Comparison of ENCODE assay signal across 11 cellular contexts in genomic region chr5:76710991-76711390, GRCh38. TPM values are rescaled to one million over a fixed set of nuclear protein-coding genes. Genes with fewer than 3 reads are reported as not detected.
DNase-seq lines count a peak whose midpoint lies in the region; ATAC-seq, FAIRE-seq and TF ChIP-seq lines count a peak whose summit lies in the region.
"Had no signal": no experiment of that assay in that cellular context is flagged by ENCODE, and none has a peak within 500 bp of the region (broad histone marks: within the 10 kb centered on the region; RNA-seq: fewer than 3 reads in every experiment).

No MANE protein-coding gene starts in this region.

- no peak overlapping the region for H3K9ac ChIP-seq in astrocyte (ENCODE audit: low read length)

- peak overlapping the region; percentile 1 for H3K4me2 ChIP-seq in astrocyte (ENCODE audit: low read length)

- no peaks in the 10 kb centered on the region for H3K36me3 Mint-ChIP-seq in astrocyte (ENCODE audit: low read depth, unreplicated experiment)
- peaks cover 14% of the 10 kb centered on the region for H3K36me3 Mint-ChIP-seq in CD8-positive, alpha-beta T cell

- peaks cover 35% of the 10 kb centered on the region for H3K4me1 Mint-ChIP-seq in stimulated activated naive CD8-positive, alpha-beta T cell treated with anti-CD3 and anti-CD28 coated beads, Interleukin-15, amount 100 ng/mL, for 72 hours
- H3K4me1 Mint-ChIP-seq in astrocyte (ENCODE audit: low read depth, unreplicated experiment), result peaks cover 39% of the 10 kb centered on the region
- peaks cover 16% of the 10 kb centered on the region for H3K4me1 Mint-ChIP-seq in CD8-positive, alpha-beta T cell (ENCODE audit: low read depth)
- H3K4me1 Mint-ChIP-seq: nephron had no signal

- no peak overlapping the region for H2AFZ ChIP-seq in astrocyte (ENCODE audit: low read depth, low read length)

- ATAC-seq in stimulated activated naive CD8-positive, alpha-beta T cell treated with anti-CD3 and anti-CD28 coated beads, Interleukin-15, amount 100 ng/mL, for 72 hours, result peak; percentile 54
- no peak for ATAC-seq in stimulated activated naive CD8-positive, alpha-beta T cell treated with anti-CD3 and anti-CD28 coated beads, Interleukin-15, Interleukin-2, amounts not matched to agents 100 U/mL and 50 U/mL, for 24 hours
- ATAC-seq in HG03469 (IDR thresholded peaks at IDR 0.05; ENCODE audit: unreplicated experiment), result peak; percentile 49
- no peak for ATAC-seq in CD8-positive, alpha-beta T cell
- no peak for ATAC-seq in psoas muscle
- no peak for ATAC-seq in GM21367 (IDR thresholded peaks at IDR 0.05; ENCODE audit: unreplicated experiment)

- H3K36me3 ChIP-seq in astrocyte (ENCODE audit: insufficient read depth, low read length), result no peaks in the 10 kb centered on the region
- H3K36me3 ChIP-seq in CD8-positive, alpha-beta T cell (ENCODE audit: insufficient read depth, low read length), result no peaks in the 10 kb centered on the region
- H3K36me3 ChIP-seq in psoas muscle (ENCODE audit: insufficient read depth in 1 of 2, low read depth in 1 of 2), result no peaks in the 10 kb centered on the region

- peak overlapping the region in 1 of 2 donors; percentile 46 for H3K4me3 Mint-ChIP-seq in stimulated activated naive CD8-positive, alpha-beta T cell treated with anti-CD3 and anti-CD28 coated beads, Interleukin-15, amount 100 ng/mL, for 72 hours
- no peak overlapping the region for H3K4me3 Mint-ChIP-seq in astrocyte (ENCODE audit: unreplicated experiment)
- no peak overlapping the region for H3K4me3 Mint-ChIP-seq in CD8-positive, alpha-beta T cell

- H4K20me1 ChIP-seq in astrocyte (ENCODE audit: insufficient read depth, low read length), result no peaks in the 10 kb centered on the region

- TF ChIP-seq CTCF in astrocyte (IDR thresholded peaks at IDR 0.05; ENCODE audit: insufficient read depth, low read depth, low read length) (no peak), psoas muscle (IDR thresholded peaks at IDR 0.05) (no peak)
- no peak for TF ChIP-seq CTCF in CD8-positive, alpha-beta T cell (IDR thresholded peaks at IDR 0.05)

- H3K27ac ChIP-seq in astrocyte (ENCODE audit: low read depth, low read length) (no peak overlapping the region), psoas muscle (no peak overlapping the region)
- no peak overlapping the region for H3K27ac ChIP-seq in CD8-positive, alpha-beta T cell (ENCODE audit: low read depth, low read length)

- peak overlapping the region in 1 of 2 donors; percentile 63 for H3K27ac Mint-ChIP-seq in stimulated activated naive CD8-positive, alpha-beta T cell treated with anti-CD3 and anti-CD28 coated beads, Interleukin-15, amount 100 ng/mL, for 72 hours
- peak overlapping the region; percentile 80 for H3K27ac Mint-ChIP-seq in astrocyte (ENCODE audit: unreplicated experiment)
- H3K27ac Mint-ChIP-seq in CD8-positive, alpha-beta T cell, result no peak overlapping the region
- H3K27ac Mint-ChIP-seq: nephron had no signal

- CTCF ChIA-PET in CD8-positive, alpha-beta T cell (lab: Charles Lee), result interaction anchor here (3.0 kb wide), 1 partner anchor 63 kb away, joined by 17 read pairs; no protein-coding TSS in a partner anchor

- H3K27me3 ChIP-seq in astrocyte (ENCODE audit: insufficient read depth, low read length) (no peaks in the 10 kb centered on the region), psoas muscle (ENCODE audit: insufficient read depth in 3 of 3, low read length in 2 of 3) (peaks cover 0 to 24% (median under 1%) of the 10 kb centered on the region in 3 donors)
- H3K27me3 ChIP-seq in CD8-positive, alpha-beta T cell (ENCODE audit: insufficient read depth, low read length), result peaks cover 9% of the 10 kb centered on the region

- H3K79me2 ChIP-seq in astrocyte (ENCODE audit: insufficient read depth, low read length), result no peaks in the 10 kb centered on the region

- 83 to 92% (median 85%) methylated on average over 4 of the region's 4 CpGs for WGBS in psoas muscle, 3 donors

- intact Hi-C loops in CD8-positive, alpha-beta T cell (cut with DNase I, micrococcal nuclease), result loop anchor here in 1 of 2 experiments (5.0 kb wide), 1 partner anchor 36 kb away; no protein-coding TSS in a partner anchor
- intact Hi-C loops in psoas muscle (cut with DNase I), result no loop called here

- peak; percentile 37 for FAIRE-seq in astrocyte (lab: Jason Lieb, UNC)

- peaks cover 28% of the 10 kb centered on the region for H3K27me3 Mint-ChIP-seq in stimulated activated naive CD8-positive, alpha-beta T cell treated with anti-CD3 and anti-CD28 coated beads, Interleukin-15, amount 100 ng/mL, for 72 hours
- no peaks in the 10 kb centered on the region for H3K27me3 Mint-ChIP-seq in astrocyte (ENCODE audit: low read depth, unreplicated experiment)
- H3K27me3 Mint-ChIP-seq in CD8-positive, alpha-beta T cell (ENCODE audit: low read depth), result peaks cover 15% of the 10 kb centered on the region

- POLR2A ChIA-PET in CD8-positive, alpha-beta T cell (lab: Charles Lee), result interaction anchor here (1.0 kb wide), 1 partner anchor 13 kb away, joined by 3 read pairs; no protein-coding TSS in a partner anchor

- no peaks in the 10 kb centered on the region for H3K9me3 ChIP-seq in astrocyte (ENCODE audit: insufficient read depth, low read depth, low read length)
- no peaks in the 10 kb centered on the region for H3K9me3 ChIP-seq in CD8-positive, alpha-beta T cell (ENCODE audit: low read length)
- H3K9me3 ChIP-seq in psoas muscle, result no peaks in the 10 kb centered on the region

- H3K4me3 ChIP-seq in astrocyte (ENCODE audit: insufficient read depth, low read depth, low read length), result no peak overlapping the region
- no peak overlapping the region for H3K4me3 ChIP-seq in CD8-positive, alpha-beta T cell (ENCODE audit: low read depth, low read length)
- no peak overlapping the region for H3K4me3 ChIP-seq in psoas muscle

- H3K9me3 Mint-ChIP-seq in stimulated activated naive CD8-positive, alpha-beta T cell treated with anti-CD3 and anti-CD28 coated beads, Interleukin-15, amount 100 ng/mL, for 72 hours, result no peaks in the 10 kb centered on the region
- H3K9me3 Mint-ChIP-seq in astrocyte (ENCODE audit: unreplicated experiment), result no peaks in the 10 kb centered on the region
- H3K9me3 Mint-ChIP-seq in CD8-positive, alpha-beta T cell, result no peaks in the 10 kb centered on the region
- H3K9me3 Mint-ChIP-seq: nephron had no signal

- H3K4me1 ChIP-seq in astrocyte (ENCODE audit: insufficient read depth, low read length) (peaks cover 33% of the 10 kb centered on the region), psoas muscle (no peaks in the 10 kb centered on the region)
- peaks cover 11% of the 10 kb centered on the region for H3K4me1 ChIP-seq in CD8-positive, alpha-beta T cell (ENCODE audit: insufficient read depth, low read length)

- DNase-seq in stimulated activated naive CD8-positive, alpha-beta T cell treated with anti-CD3 and anti-CD28 coated beads, Interleukin-15, amount 100 ng/mL, for 72 hours, result no peak
- no peak for DNase-seq in stimulated activated naive CD8-positive, alpha-beta T cell treated with anti-CD3 and anti-CD28 coated beads, Interleukin-15, Interleukin-2, amounts not matched to agents 100 U/mL and 50 U/mL, for 24 hours
- DNase-seq in astrocyte (ENCODE audit: low read depth), result peak; percentile 68
- DNase-seq in CD8-positive, alpha-beta T cell, result no peak
- DNase-seq in activated naive CD4-positive, alpha-beta T cell treated with Interleukin-2 at 50 U/mL for 16 hours, result no peak
- DNase-seq in psoas muscle, result no peak
- DNase-seq: glutamatergic neuron, NCI-H2029 treated with DMSO at 0.1 percent for 48 hours had no signal

RNA-seq across cellular contexts. Expression of gene F2R, which starts 4.9 kb away (rescaled TPM):
- 285 and 331 TPM in 2 replicates for total RNA-seq in astrocyte
- total RNA-seq in CD8-positive, alpha-beta T cell, result 10 to 100 TPM; 10.7 to 12.7 TPM
- 1 to 10 TPM; 1.3 to 3.5 (median 1.9) TPM for total RNA-seq in psoas muscle
- 1 to 10 TPM; 1.1 to 2.3 (median 2.0) TPM for polyA plus RNA-seq in psoas muscle

Comparison
In these comparisons a context has a peak if more than half of its experiments do, and no peak if none do; other contexts are left out.
1. ATAC-seq: peak in stimulated activated naive CD8-positive, alpha-beta T cell treated with anti-CD3 and anti-CD28 coated beads, Interleukin-15, amount 100 ng/mL, for 72 hours (single experiment) and HG03469 (single experiment); none in stimulated activated naive CD8-positive, alpha-beta T cell treated with anti-CD3 and anti-CD28 coated beads, Interleukin-15, Interleukin-2, amounts not matched to agents 100 U/mL and 50 U/mL, for 24 hours (single experiment), CD8-positive, alpha-beta T cell (single experiment), psoas muscle (0 of 4) and GM21367 (single experiment).
2. RNA of gene F2R, which starts 4.9 kb away (total RNA-seq): 285 to 331 TPM in astrocyte; 10.7 to 12.7 TPM in CD8-positive, alpha-beta T cell and 1.3 to 3.5 TPM in psoas muscle; every median in the first group is over 10 times any median in the second.